Comparison of ENCODE assay signal across 1 cellular context in genomic region chr4:39446842-39447573, GRCh38.
TF ChIP-seq lines count a peak whose summit lies in the region.

No MANE protein-coding gene starts in this region.

TF ChIP-seq in WTC11, 78 proteins besides CTCF, POLR2A, EP300 and RAD21 (continued from another document):
- TF ChIP-seq ZNF425 (CRISPR knock-in tag; conservative IDR thresholded peaks at IDR 0.05) (no peak), CBFB (CRISPR knock-in tag; IDR thresholded peaks at IDR 0.05; ENCODE audit: low read depth) (peak; percentile 43), TCF7 (CRISPR knock-in tag; IDR thresholded peaks at IDR 0.05; ENCODE audit: low read depth) (no peak), SMAD4 (CRISPR knock-in tag; IDR thresholded peaks at IDR 0.05) (no peak), ZNF396 (CRISPR knock-in tag; IDR thresholded peaks at IDR 0.05; ENCODE audit: borderline replicate concordance) (no peak), TP53 (CRISPR knock-in tag; IDR thresholded peaks at IDR 0.05) (peak; percentile 73)
TF ChIP-seq in WTC11: peak in this region for 27.
